ENCODE assay signal across 14 cellular contexts in genomic region chr1:205961405-205961804, GRCh38. TPM values are rescaled to one million over a fixed set of nuclear protein-coding genes. Genes with fewer than 3 reads are reported as not detected.
DNase-seq lines count a peak whose midpoint lies in the region; ATAC-seq and TF ChIP-seq lines count a peak whose summit lies in the region.
"Had no signal": no experiment of that assay in that cellular context is flagged by ENCODE, and none has a peak within 500 bp of the region (broad histone marks: within the 10 kb centered on the region; RNA-seq: fewer than 3 reads in every experiment).

No MANE protein-coding gene starts in this region.

- ATAC-seq in HG02870 (IDR thresholded peaks at IDR 0.05; ENCODE audit: unreplicated experiment): no peak

- DNase-seq in GM06990 (ENCODE audit: extremely low read depth, insufficient read length): peak; percentile 22
- peak; percentile 52 for DNase-seq in left kidney (ENCODE audit: low read depth, low spot score)
- DNase-seq in progenitor cell of endocrine pancreas (ENCODE audit: low spot score, unreplicated experiment): no peak
- DNase-seq in ureter (ENCODE audit: low spot score): no peak
- DNase-seq in immature natural killer cell: no peak
- DNase-seq: hippocampal formation, NCI-H524 treated with DMSO at 0.1 percent for 48 hours, SW 1271 had no signal

- H3K4me1 ChIP-seq in BLaER1: peaks cover 50% of the 10 kb centered on the region

- H3K36me3 ChIP-seq in BLaER1 (no peaks in the 10 kb centered on the region), GM06990 (ENCODE audit: control insufficient read depth, insufficient read depth, low read length) (no peaks in the 10 kb centered on the region)

- no peaks in the 10 kb centered on the region for H4K20me1 ChIP-seq in BLaER1

- peak overlapping the region; percentile 31; the same call in 1 of the 2 replicates for H3K27ac ChIP-seq in BLaER1

- no peaks in the 10 kb centered on the region for H3K36me3 Mint-ChIP-seq in T-helper 1 cell treated with Interleukin-12 subunit alpha and Interleukin-12 subunit beta and Interleukin-4 antibody, amounts not matched to agents 30 μg/mL and 1 μg/mL, for 36 hours (ENCODE audit: low read depth)
- H3K36me3 Mint-ChIP-seq in progenitor cell of endocrine pancreas (ENCODE audit: insufficient read depth): no peaks in the 10 kb centered on the region
- no peaks in the 10 kb centered on the region for H3K36me3 Mint-ChIP-seq in immature natural killer cell
- H3K36me3 Mint-ChIP-seq: IgD-negative memory B cell had no signal

- no peak overlapping the region for H3K4me3 Mint-ChIP-seq in T-helper 1 cell treated with Interleukin-12 subunit alpha and Interleukin-12 subunit beta and Interleukin-4 antibody, amounts not matched to agents 30 μg/mL and 1 μg/mL, for 36 hours
- no peak overlapping the region for H3K4me3 Mint-ChIP-seq in progenitor cell of endocrine pancreas (ENCODE audit: low read depth)
- H3K4me3 Mint-ChIP-seq in immature natural killer cell: no peak overlapping the region

- H3K27me3 Mint-ChIP-seq in T-helper 1 cell treated with Interleukin-12 subunit alpha and Interleukin-12 subunit beta and Interleukin-4 antibody, amounts not matched to agents 30 μg/mL and 1 μg/mL, for 36 hours (ENCODE audit: low read depth): peaks cover 19% of the 10 kb centered on the region
- H3K27me3 Mint-ChIP-seq in progenitor cell of endocrine pancreas (peaks cover 60% of the 10 kb centered on the region), immature natural killer cell (ENCODE audit: low read depth in 3 of 3) (peaks cover 4 to 8% (median 5%) of the 10 kb centered on the region in 3 donors)

- TF ChIP-seq CTCF in GM06990 (IDR thresholded peaks at IDR 0.05; ENCODE audit: insufficient read depth, low read length, poor library complexity, severe bottlenecking) (no peak), progenitor cell of endocrine pancreas (IDR thresholded peaks at IDR 0.05; ENCODE audit: unreplicated experiment) (no peak)

- peak overlapping the region; percentile 37 for H3K4me2 ChIP-seq in BLaER1

- H3K27ac Mint-ChIP-seq in T-helper 1 cell treated with Interleukin-12 subunit alpha and Interleukin-12 subunit beta and Interleukin-4 antibody, amounts not matched to agents 30 μg/mL and 1 μg/mL, for 36 hours: peak overlapping the region; percentile 88
- H3K27ac Mint-ChIP-seq in progenitor cell of endocrine pancreas (no peak overlapping the region), immature natural killer cell (no peak overlapping the region)

- H3K27me3 ChIP-seq in BLaER1: no peaks in the 10 kb centered on the region
- H3K27me3 ChIP-seq in GM06990 (replicated peaks; ENCODE audit: control insufficient read depth, insufficient read depth, low read length): no peaks in the 10 kb centered on the region; the same call in 1 of the 2 replicates

- no peaks in the 10 kb centered on the region for H3K9me3 Mint-ChIP-seq in T-helper 1 cell treated with Interleukin-12 subunit alpha and Interleukin-12 subunit beta and Interleukin-4 antibody, amounts not matched to agents 30 μg/mL and 1 μg/mL, for 36 hours
- H3K9me3 Mint-ChIP-seq in progenitor cell of endocrine pancreas (ENCODE audit: low read depth): no peaks in the 10 kb centered on the region
- peaks cover 0 to 2% (median 0%) of the 10 kb centered on the region in 6 donors for H3K9me3 Mint-ChIP-seq in immature natural killer cell
- H3K9me3 Mint-ChIP-seq: IgD-negative memory B cell had no signal

- H3K9ac ChIP-seq in BLaER1: no peak overlapping the region

- H3K4me1 Mint-ChIP-seq in T-helper 1 cell treated with Interleukin-12 subunit alpha and Interleukin-12 subunit beta and Interleukin-4 antibody, amounts not matched to agents 30 μg/mL and 1 μg/mL, for 36 hours (ENCODE audit: low read depth): peaks cover 17% of the 10 kb centered on the region
- peaks cover 5% of the 10 kb centered on the region for H3K4me1 Mint-ChIP-seq in progenitor cell of endocrine pancreas (ENCODE audit: low read depth)
- H3K4me1 Mint-ChIP-seq in immature natural killer cell: no peaks in the 10 kb centered on the region
- H3K4me1 Mint-ChIP-seq: IgD-negative memory B cell had no signal

- H3K9me3 ChIP-seq in BLaER1: no peaks in the 10 kb centered on the region

- H3K4me3 ChIP-seq in BLaER1 (no peak overlapping the region), GM06990 (replicated peaks; ENCODE audit: low read depth, low read length) (no peak overlapping the region)

RNA-seq across cellular contexts. Expression of gene SLC26A9, which starts 18.1 kb away (rescaled TPM):
- total RNA-seq in progenitor cell of endocrine pancreas (2.9 and 3.2 TPM in 2 replicates), ureter (0.13 TPM)
- polyA plus RNA-seq in immature natural killer cell: not detected
- total RNA-seq: dermis microvascular lymphatic vessel endothelial cell, subcutaneous adipose tissue had no signal
- polyA plus RNA-seq: IgD-negative memory B cell had no signal

RNA-seq across cellular contexts. Expression of gene RAB7B, which starts 41.8 kb away (rescaled TPM):
- total RNA-seq in progenitor cell of endocrine pancreas (0.13 TPM in 1 of 2 replicates, not detected in the other), ureter (11.7 TPM)
- polyA plus RNA-seq in immature natural killer cell: under 1 TPM in 1 of 3 donors, not detected in 2; 0.07 TPM
- total RNA-seq: dermis microvascular lymphatic vessel endothelial cell had no signal
- polyA plus RNA-seq: IgD-negative memory B cell had no signal

Comparison
In these comparisons a context has a peak if more than half of its experiments do, and no peak if none do; other contexts are left out.
1. DNase-seq: peak in GM06990 (single experiment) and left kidney (single experiment); none in progenitor cell of endocrine pancreas (single experiment), ureter (single experiment) and immature natural killer cell (0 of 3).
2. RNA of gene RAB7B, which starts 41.8 kb away (total RNA-seq): 11.7 TPM in ureter (single experiment); 0.13 TPM in progenitor cell of endocrine pancreas; every median in the first group is over 10 times any median in the second.